10 cellular contexts compared by ENCODE assay signal in genomic region chr11:96246718-96247540, GRCh38.
DNase-seq lines count a peak whose midpoint lies in the region; ATAC-seq, FAIRE-seq and TF ChIP-seq lines count a peak whose summit lies in the region.
"Had no signal": no experiment of that assay in that cellular context is flagged by ENCODE, and none has a peak within 500 bp of the region (broad histone marks: within the 10 kb centered on the region; RNA-seq: fewer than 3 reads in every experiment).

No MANE protein-coding gene starts in this region.

- no peaks in the 10 kb centered on the region for H3K27me3 Mint-ChIP-seq in activated naive CD4-positive, alpha-beta T cell treated with anti-CD3 and anti-CD28 coated beads, Interleukin-2, amount 50 U/mL, for 24 hours
- no peaks in the 10 kb centered on the region for H3K27me3 Mint-ChIP-seq in activated CD4-positive, alpha-beta memory T cell treated with anti-CD3 and anti-CD28 coated beads, Interleukin-2, amount 10 ng/mL, durations not matched to agents 7 days and 5 days

- CTCF ChIA-PET in activated CD4-positive, alpha-beta memory T cell treated with anti-CD3 and anti-CD28 coated beads, Interleukin-2, amount 10 ng/mL, durations not matched to agents 7 days and 5 days (lab: Charles Lee): no interaction called here

- FAIRE-seq in keratinocyte (lab: Jason Lieb, UNC): peak; percentile 29
- FAIRE-seq: colon had no signal

- H3K27me3 ChIP-seq in keratinocyte (ENCODE audit: control insufficient read depth, extremely low read depth, insufficient read depth, low read length) (no peaks in the 10 kb centered on the region), upper lobe of right lung (no peaks in the 10 kb centered on the region)

- no peaks in the 10 kb centered on the region for H3K36me3 ChIP-seq in keratinocyte (ENCODE audit: control insufficient read depth in 2 of 2, extremely low read depth in 1 of 2, insufficient read depth in 2 of 2, low read length in 2 of 2)
- H3K36me3 ChIP-seq in upper lobe of right lung: no peaks in the 10 kb centered on the region

- H3K9me1 ChIP-seq in keratinocyte (ENCODE audit: control insufficient read depth, extremely low read depth, insufficient read depth, low read length): no peaks in the 10 kb centered on the region

- H3K9me3 ChIP-seq in keratinocyte (ENCODE audit: control insufficient read depth, low read depth, low read length): no peaks in the 10 kb centered on the region
- H3K9me3 ChIP-seq in upper lobe of right lung: no peaks in the 10 kb centered on the region

- no peak for DNase-seq in activated naive CD4-positive, alpha-beta T cell (lab: John Stamatoyannopoulos, UW)
- DNase-seq in activated CD4-positive, alpha-beta memory T cell treated with anti-CD3 and anti-CD28 coated beads, Interleukin-2, amount 10 ng/mL, durations not matched to agents 7 days and 5 days: no peak
- no peak for DNase-seq in keratinocyte (ENCODE audit: low read depth, low spot score)
- DNase-seq in upper lobe of right lung: no peak
- no peak for DNase-seq in NCI-H526 treated with DMSO at 0.1 percent for 48 hours (lab: John Stamatoyannopoulos, UW)
- DNase-seq in NCI-H1694 (lab: John Stamatoyannopoulos, UW): no peak
- DNase-seq: stimulated activated CD4-positive, alpha-beta T cell treated with anti-CD3 and anti-CD28 coated beads, Interleukin-4, amount 100 ng/mL, for 4 hours had no signal

- intact Hi-C loops in upper lobe of right lung (cut with DNase I): no loop called here

- H3K79me2 ChIP-seq in keratinocyte (ENCODE audit: control insufficient read depth, insufficient read depth, low read length): no peaks in the 10 kb centered on the region

- no peaks in the 10 kb centered on the region for H4K20me1 ChIP-seq in keratinocyte (ENCODE audit: control insufficient read depth, extremely low read depth, insufficient read depth, low read length)

- dilution Hi-C loops in keratinocyte (cut with MboI; ENCODE audit: extremely low pct_ligation_motif_present, low sequenced_read_pairs): no loop called here

- H2AFZ ChIP-seq in keratinocyte (ENCODE audit: control insufficient read depth, low read length): peak overlapping the region; percentile 72

- peak; percentile 39 for ATAC-seq in upper lobe of right lung
- ATAC-seq in GM19397 (IDR thresholded peaks at IDR 0.05; ENCODE audit: unreplicated experiment): no peak

- peaks cover 9% of the 10 kb centered on the region for H3K36me3 Mint-ChIP-seq in activated naive CD4-positive, alpha-beta T cell treated with anti-CD3 and anti-CD28 coated beads, Interleukin-2, amount 50 U/mL, for 24 hours
- H3K36me3 Mint-ChIP-seq in activated CD4-positive, alpha-beta memory T cell treated with anti-CD3 and anti-CD28 coated beads, Interleukin-2, amount 10 ng/mL, durations not matched to agents 7 days and 5 days (ENCODE audit: low read depth): peaks cover 32% of the 10 kb centered on the region

- H3K27ac Mint-ChIP-seq in activated naive CD4-positive, alpha-beta T cell treated with anti-CD3 and anti-CD28 coated beads, Interleukin-2, amount 50 U/mL, for 24 hours: peak overlapping the region; percentile 98
- peak overlapping the region; percentile 21 for H3K27ac Mint-ChIP-seq in activated CD4-positive, alpha-beta memory T cell treated with anti-CD3 and anti-CD28 coated beads, Interleukin-2, amount 10 ng/mL, durations not matched to agents 7 days and 5 days

- TF ChIP-seq CTCF in keratinocyte (optimal IDR thresholded peaks at IDR 0.05 in 1 of 3, IDR thresholded peaks at IDR 0.05 in 1 of 3, conservative IDR thresholded peaks at IDR 0.05 in 1 of 3; ENCODE audit: extremely low read depth in 1 of 3, insufficient read depth in 2 of 3, low read length in 3 of 3) (no peak), upper lobe of right lung (IDR thresholded peaks at IDR 0.05) (no peak)

- peaks cover 88% of the 10 kb centered on the region for H3K4me1 Mint-ChIP-seq in activated naive CD4-positive, alpha-beta T cell treated with anti-CD3 and anti-CD28 coated beads, Interleukin-2, amount 50 U/mL, for 24 hours
- H3K4me1 Mint-ChIP-seq in activated CD4-positive, alpha-beta memory T cell treated with anti-CD3 and anti-CD28 coated beads, Interleukin-2, amount 10 ng/mL, durations not matched to agents 7 days and 5 days: peaks cover 58% of the 10 kb centered on the region

- no peaks in the 10 kb centered on the region for H3K9me3 Mint-ChIP-seq in activated naive CD4-positive, alpha-beta T cell treated with anti-CD3 and anti-CD28 coated beads, Interleukin-2, amount 50 U/mL, for 24 hours
- no peaks in the 10 kb centered on the region for H3K9me3 Mint-ChIP-seq in activated CD4-positive, alpha-beta memory T cell treated with anti-CD3 and anti-CD28 coated beads, Interleukin-2, amount 10 ng/mL, durations not matched to agents 7 days and 5 days

- H3K27ac ChIP-seq in keratinocyte (ENCODE audit: control insufficient read depth, insufficient read depth, low read length) (peak overlapping the region; percentile 39), upper lobe of right lung (no peak overlapping the region)

- H3K9ac ChIP-seq in keratinocyte (ENCODE audit: control insufficient read depth, extremely low read depth, insufficient read depth, low read length): no peak overlapping the region

- H3K4me1 ChIP-seq in keratinocyte (ENCODE audit: control insufficient read depth, extremely low read depth, insufficient read depth, low read length) (peaks cover 19% of the 10 kb centered on the region), upper lobe of right lung (peaks cover 23% of the 10 kb centered on the region)

- POLR2A ChIA-PET in activated CD4-positive, alpha-beta memory T cell treated with anti-CD3 and anti-CD28 coated beads, Interleukin-2, amount 10 ng/mL, durations not matched to agents 7 days and 5 days (lab: Charles Lee): interaction anchor here (0.6 kb wide), 1 partner anchor 10 kb away, joined by 3 read pairs; no protein-coding TSS in a partner anchor

- H3K4me3 Mint-ChIP-seq in activated naive CD4-positive, alpha-beta T cell treated with anti-CD3 and anti-CD28 coated beads, Interleukin-2, amount 50 U/mL, for 24 hours: peak overlapping the region; percentile 60
- no peak overlapping the region for H3K4me3 Mint-ChIP-seq in activated CD4-positive, alpha-beta memory T cell treated with anti-CD3 and anti-CD28 coated beads, Interleukin-2, amount 10 ng/mL, durations not matched to agents 7 days and 5 days

- H3K4me3 ChIP-seq in keratinocyte (ENCODE audit: control insufficient read depth in 2 of 3, extremely low read depth in 1 of 3, insufficient read depth in 2 of 3, low read depth in 1 of 3, low read length in 3 of 3): no peak overlapping the region
- no peak overlapping the region for H3K4me3 ChIP-seq in upper lobe of right lung

- H3K4me2 ChIP-seq in keratinocyte (ENCODE audit: control insufficient read depth, extremely low read depth, insufficient read depth, low read depth, low read length): peak overlapping the region; percentile 35
